ENCODE assay signal across 2 cellular contexts in genomic region chr9:124812401-124813016, GRCh38.
TF ChIP-seq lines count a peak whose summit lies in the region.

No MANE protein-coding gene starts in this region.

TF ChIP-seq in Ishikawa, 13 proteins besides CTCF, POLR2A, EP300 and RAD21:
- peak; percentile 64 for TF ChIP-seq NFIC (IDR thresholded peaks at IDR 0.05)
- TF ChIP-seq ZBTB7A (IDR thresholded peaks at IDR 0.05; ENCODE audit: low read depth) = no peak; the same call in 1 of the 2 replicates
- no peak for TF ChIP-seq MAX (IDR thresholded peaks at IDR 0.05)
- TF ChIP-seq TEAD4 (IDR thresholded peaks at IDR 0.05) = peak; percentile 59
- TF ChIP-seq FOXM1 (IDR thresholded peaks at IDR 0.05; ENCODE audit: borderline replicate concordance, low read depth) = peak; percentile 71; the same call in 1 of the 2 replicates
- TF ChIP-seq TAF1 (IDR thresholded peaks at IDR 0.05; ENCODE audit: low read depth) = no peak
- 0 out of 2 replicates have a peak, but pooled peaks have one; percentile 17 for TF ChIP-seq YY1 (IDR thresholded peaks at IDR 0.05; ENCODE audit: low read depth)
- no peak; the same call in 1 of the 2 replicates for TF ChIP-seq EGR1 (IDR thresholded peaks at IDR 0.05)
- peak; percentile 65; the same call in 1 of the 2 replicates for TF ChIP-seq TCF12 (IDR thresholded peaks at IDR 0.05; ENCODE audit: low read depth)

TF ChIP-seq in HepG2, 621 proteins besides CTCF, POLR2A, EP300 and RAD21:
- TF ChIP-seq RXRB (CRISPR knock-in tag; IDR thresholded peaks at IDR 0.05; ENCODE audit: borderline replicate concordance) (no peak), ZSCAN30 (CRISPR knock-in tag; IDR thresholded peaks at IDR 0.05) (no peak), ZBTB2 (CRISPR knock-in tag; IDR thresholded peaks at IDR 0.05; ENCODE audit: low read depth) (no peak), ZNF7 (CRISPR knock-in tag; IDR thresholded peaks at IDR 0.05) (no peak), NAIF1 (CRISPR knock-in tag; IDR thresholded peaks at IDR 0.05; ENCODE audit: borderline replicate concordance) (no peak), TOPORS (CRISPR knock-in tag; IDR thresholded peaks at IDR 0.05) (no peak), ZNF784 (CRISPR knock-in tag; IDR thresholded peaks at IDR 0.05; ENCODE audit: borderline replicate concordance) (no peak), ZNF12 (CRISPR knock-in tag; IDR thresholded peaks at IDR 0.05) (no peak), FOSL2 (CRISPR knock-in tag; IDR thresholded peaks at IDR 0.05) (peak; percentile 69), ZNF329 (CRISPR knock-in tag; IDR thresholded peaks at IDR 0.05; ENCODE audit: low read depth) (no peak), GATAD2A (CRISPR knock-in tag; IDR thresholded peaks at IDR 0.05) (no peak), CREB1 (IDR thresholded peaks at IDR 0.05) (0 out of 2 replicates have a peak, but pooled peaks have one; percentile 8), CREB1 (CRISPR knock-in tag; IDR thresholded peaks at IDR 0.05) (no peak), LRRFIP1 (CRISPR knock-in tag; conservative IDR thresholded peaks at IDR 0.05) (no peak), ATF3 (CRISPR knock-in tag; IDR thresholded peaks at IDR 0.05) (0 out of 2 replicates have a peak, but pooled peaks have one; percentile 34)
